In genomic region chr9:107761307-107761706, GRCh38 we compare ENCODE assay signal across 22 cellular contexts.
"Had no signal": no experiment of that assay in that cellular context is flagged by ENCODE, and none has a peak within 500 bp of the region (broad histone marks: within the 10 kb centered on the region; RNA-seq: fewer than 3 reads in every experiment).

No MANE protein-coding gene starts in this region.

- H3K4me1 ChIP-seq: adrenal gland, body of pancreas, colonic mucosa, gastroesophageal sphincter, right lobe of liver, thyroid gland had no signal

- H3K36me3 ChIP-seq: adrenal gland, colonic mucosa, gastroesophageal sphincter, right lobe of liver, thyroid gland had no signal

- H3K4me3 ChIP-seq: adrenal gland, body of pancreas, colonic mucosa, gastroesophageal sphincter, right lobe of liver, thyroid gland had no signal

- ATAC-seq: body of pancreas; naive thymus-derived CD8-positive, alpha-beta T cell; stimulated activated effector memory CD8-positive, alpha-beta T cell treated with anti-CD3 and anti-CD28 coated beads, Interleukin-12 subunit alpha, Interleukin-12 subunit beta, amount 100 ng/mL, for 72 hours had no signal

- H3K9me3 ChIP-seq: adrenal gland, body of pancreas, colonic mucosa, gastroesophageal sphincter, right lobe of liver, thyroid gland had no signal

- H3K27me3 ChIP-seq: adrenal gland, body of pancreas, colonic mucosa, gastroesophageal sphincter, right lobe of liver, thyroid gland had no signal

- DNase-seq: activated CD4-positive, alpha-beta memory T cell treated with anti-CD3 and anti-CD28 coated beads for 36 hours; activated CD4-positive, alpha-beta T cell treated with anti-CD3 and anti-CD28 coated beads, Interleukin-2, amount 10 ng/mL, durations not matched to agents 24 days and 14 days; activated CD4-positive, CD25-positive, alpha-beta regulatory T cell treated with anti-CD3 and anti-CD28 coated beads, Interleukin-2, amount 50 U/mL, for 72 hours; activated CD8-positive, alpha-beta memory T cell treated with anti-CD3 and anti-CD28 coated beads, Interleukin-2, amount 50 U/mL, for 4 hours; activated effector memory CD4-positive, alpha-beta T cell treated with anti-CD3 and anti-CD28 coated beads, Interleukin-2, amount 50 U/mL, for 16 hours; activated naive CD4-positive, alpha-beta T cell treated with anti-CD3 and anti-CD28 coated beads for 36 hours; activated naive CD8-positive, alpha-beta T cell treated with anti-CD3 and anti-CD28 coated beads for 36 hours; activated T-cell treated with anti-CD3 and anti-CD28 coated beads, Interleukin-2, amount 50 U/mL, for 1 hour; cerebellar nuclear complex; colonic mucosa; kidney glomerular epithelial cell; mesenchymal stem cell; naive thymus-derived CD8-positive, alpha-beta T cell; occipital lobe; stimulated activated CD4-positive, alpha-beta T cell treated with anti-CD3 and anti-CD28 coated beads, Interleukin-4, amount 100 ng/mL, for 24 hours; T-helper 2 cell had no signal

- H3K27ac ChIP-seq: colonic mucosa, thyroid gland had no signal
